ENCODE assay signal across 1 cellular context in the genomic region with DNA sequence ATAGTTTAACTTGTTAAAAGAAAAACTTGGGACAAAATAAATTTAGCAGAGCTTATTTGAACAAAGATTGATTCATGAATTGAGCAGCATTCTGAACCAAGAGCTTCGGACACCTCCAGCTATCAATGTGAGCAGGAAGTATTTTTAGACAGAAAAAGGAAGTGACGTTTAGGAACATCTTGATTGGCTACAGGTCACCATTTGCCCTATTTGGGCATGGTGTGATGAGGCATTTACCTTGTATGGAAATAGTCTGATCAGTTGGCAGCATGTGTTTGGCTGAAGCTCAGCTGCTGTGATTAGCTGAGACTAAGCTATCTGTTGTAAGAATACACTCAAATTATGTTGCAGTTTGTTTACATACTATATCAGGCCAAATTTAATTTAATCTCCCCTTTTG.
TF ChIP-seq lines count a peak whose summit lies in the region.

No MANE protein-coding gene starts in this region.

TF ChIP-seq in HepG2, 621 proteins besides CTCF, POLR2A, EP300 and RAD21:
- TF ChIP-seq, protein P1, sequence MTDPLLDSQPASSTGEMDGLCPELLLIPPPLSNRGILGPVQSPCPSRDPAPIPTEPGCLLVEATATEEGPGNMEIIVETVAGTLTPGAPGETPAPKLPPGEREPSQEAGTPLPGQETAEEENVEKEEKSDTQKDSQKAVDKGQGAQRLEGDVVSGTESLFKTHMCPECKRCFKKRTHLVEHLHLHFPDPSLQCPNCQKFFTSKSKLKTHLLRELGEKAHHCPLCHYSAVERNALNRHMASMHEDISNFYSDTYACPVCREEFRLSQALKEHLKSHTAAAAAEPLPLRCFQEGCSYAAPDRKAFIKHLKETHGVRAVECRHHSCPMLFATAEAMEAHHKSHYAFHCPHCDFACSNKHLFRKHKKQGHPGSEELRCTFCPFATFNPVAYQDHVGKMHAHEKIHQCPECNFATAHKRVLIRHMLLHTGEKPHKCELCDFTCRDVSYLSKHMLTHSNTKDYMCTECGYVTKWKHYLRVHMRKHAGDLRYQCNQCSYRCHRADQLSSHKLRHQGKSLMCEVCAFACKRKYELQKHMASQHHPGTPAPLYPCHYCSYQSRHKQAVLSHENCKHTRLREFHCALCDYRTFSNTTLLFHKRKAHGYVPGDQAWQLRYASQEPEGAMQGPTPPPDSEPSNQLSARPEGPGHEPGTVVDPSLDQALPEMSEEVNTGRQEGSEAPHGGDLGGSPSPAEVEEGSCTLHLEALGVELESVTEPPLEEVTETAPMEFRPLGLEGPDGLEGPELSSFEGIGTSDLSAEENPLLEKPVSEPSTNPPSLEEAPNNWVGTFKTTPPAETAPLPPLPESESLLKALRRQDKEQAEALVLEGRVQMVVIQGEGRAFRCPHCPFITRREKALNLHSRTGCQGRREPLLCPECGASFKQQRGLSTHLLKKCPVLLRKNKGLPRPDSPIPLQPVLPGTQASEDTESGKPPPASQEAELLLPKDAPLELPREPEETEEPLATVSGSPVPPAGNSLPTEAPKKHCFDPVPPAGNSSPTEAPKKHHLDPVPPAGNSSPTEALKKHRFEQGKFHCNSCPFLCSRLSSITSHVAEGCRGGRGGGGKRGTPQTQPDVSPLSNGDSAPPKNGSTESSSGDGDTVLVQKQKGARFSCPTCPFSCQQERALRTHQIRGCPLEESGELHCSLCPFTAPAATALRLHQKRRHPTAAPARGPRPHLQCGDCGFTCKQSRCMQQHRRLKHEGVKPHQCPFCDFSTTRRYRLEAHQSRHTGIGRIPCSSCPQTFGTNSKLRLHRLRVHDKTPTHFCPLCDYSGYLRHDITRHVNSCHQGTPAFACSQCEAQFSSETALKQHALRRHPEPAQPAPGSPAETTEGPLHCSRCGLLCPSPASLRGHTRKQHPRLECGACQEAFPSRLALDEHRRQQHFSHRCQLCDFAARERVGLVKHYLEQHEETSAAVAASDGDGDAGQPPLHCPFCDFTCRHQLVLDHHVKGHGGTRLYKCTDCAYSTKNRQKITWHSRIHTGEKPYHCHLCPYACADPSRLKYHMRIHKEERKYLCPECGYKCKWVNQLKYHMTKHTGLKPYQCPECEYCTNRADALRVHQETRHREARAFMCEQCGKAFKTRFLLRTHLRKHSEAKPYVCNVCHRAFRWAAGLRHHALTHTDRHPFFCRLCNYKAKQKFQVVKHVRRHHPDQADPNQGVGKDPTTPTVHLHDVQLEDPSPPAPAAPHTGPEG (CRISPR knock-in tag; IDR thresholded peaks at IDR 0.05): no peak
- peak; percentile 51; the same call in 1 of the 2 replicates for TF ChIP-seq SRF (IDR thresholded peaks at IDR 0.05; ENCODE audit: low read depth, low read length)
